Comparison of ENCODE assay signal across 7 cellular contexts in genomic region chr20:43914697-43915208, GRCh38. TPM values are rescaled to one million over a fixed set of nuclear protein-coding genes. Genes with fewer than 3 reads are reported as not detected.
DNase-seq lines count a peak whose midpoint lies in the region; ATAC-seq and TF ChIP-seq lines count a peak whose summit lies in the region.

A gene with protein sequence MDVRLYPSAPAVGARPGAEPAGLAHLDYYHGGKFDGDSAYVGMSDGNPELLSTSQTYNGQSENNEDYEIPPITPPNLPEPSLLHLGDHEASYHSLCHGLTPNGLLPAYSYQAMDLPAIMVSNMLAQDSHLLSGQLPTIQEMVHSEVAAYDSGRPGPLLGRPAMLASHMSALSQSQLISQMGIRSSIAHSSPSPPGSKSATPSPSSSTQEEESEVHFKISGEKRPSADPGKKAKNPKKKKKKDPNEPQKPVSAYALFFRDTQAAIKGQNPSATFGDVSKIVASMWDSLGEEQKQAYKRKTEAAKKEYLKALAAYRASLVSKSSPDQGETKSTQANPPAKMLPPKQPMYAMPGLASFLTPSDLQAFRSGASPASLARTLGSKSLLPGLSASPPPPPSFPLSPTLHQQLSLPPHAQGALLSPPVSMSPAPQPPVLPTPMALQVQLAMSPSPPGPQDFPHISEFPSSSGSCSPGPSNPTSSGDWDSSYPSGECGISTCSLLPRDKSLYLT (plus strand): TSS chr20:43914852. CDS start chr20:43914892, 40 bp downstream.

- peaks cover 15% of the 10 kb centered on the region for H3K4me1 Mint-ChIP-seq in activated naive CD8-positive, alpha-beta T cell treated with anti-CD3 and anti-CD28 coated beads, Interleukin-2, amount 10 ng/mL, durations not matched to agents 7 days and 5 days

- no peak for TF ChIP-seq CTCF in RWPE1 (conservative IDR thresholded peaks at IDR 0.05; ENCODE audit: low read depth)

- CTCF ChIA-PET in RWPE1 (lab: Yijun Ruan, JAX): interaction anchor here (0.6 kb wide), 3 partner anchors 104 to 827 kb away, joined by 3 to 4 read pairs (median 3); no protein-coding TSS in a partner anchor

- ATAC-seq in GM18867 (IDR thresholded peaks at IDR 0.05; ENCODE audit: unreplicated experiment) (peak; percentile 50), HG03045 (IDR thresholded peaks at IDR 0.05; ENCODE audit: unreplicated experiment) (peak; percentile 54)
- ATAC-seq in activated naive CD8-positive, alpha-beta T cell treated with anti-CD3 and anti-CD28 coated beads, Interleukin-2, amount 10 ng/mL, durations not matched to agents 7 days and 5 days (ENCODE audit: low read depth): peak; percentile 73

- H3K36me3 Mint-ChIP-seq in activated naive CD8-positive, alpha-beta T cell treated with anti-CD3 and anti-CD28 coated beads, Interleukin-2, amount 10 ng/mL, durations not matched to agents 7 days and 5 days: peaks cover 6% of the 10 kb centered on the region

- peak within 1 kb of the TSS; percentile 65 for H3K27ac Mint-ChIP-seq in activated naive CD8-positive, alpha-beta T cell treated with anti-CD3 and anti-CD28 coated beads, Interleukin-2, amount 10 ng/mL, durations not matched to agents 7 days and 5 days

- peak within 1 kb of the TSS; percentile 16 for H3K27ac ChIP-seq in RWPE1

- DNase-seq in RWPE1 (ENCODE audit: low spot score) (peak; percentile 80), GF-D8 (lab: John Stamatoyannopoulos, UW) (no peak)
- DNase-seq in activated naive CD8-positive, alpha-beta T cell treated with anti-CD3 and anti-CD28 coated beads, Interleukin-2, amount 10 ng/mL, durations not matched to agents 7 days and 5 days: peak; percentile 60
- peak; percentile 33 for DNase-seq in stimulated activated CD4-positive, alpha-beta T cell treated with anti-CD3 and anti-CD28 coated beads, Interleukin-2, amount 100 ng/mL, for 4 hours (ENCODE audit: low read depth)

- POLR2A ChIA-PET in RWPE1 (lab: Yijun Ruan, JAX; ENCODE audit: low non-redundant PET): no interaction called here
- POLR2A ChIA-PET in activated naive CD8-positive, alpha-beta T cell treated with anti-CD3 and anti-CD28 coated beads, Interleukin-2, amount 10 ng/mL, durations not matched to agents 7 days and 5 days (lab: Charles Lee): no interaction called here

- peaks cover 67% of the 10 kb centered on the region for H3K27me3 Mint-ChIP-seq in activated naive CD8-positive, alpha-beta T cell treated with anti-CD3 and anti-CD28 coated beads, Interleukin-2, amount 10 ng/mL, durations not matched to agents 7 days and 5 days

- peaks cover 16% of the 10 kb centered on the region for H3K9me3 Mint-ChIP-seq in activated naive CD8-positive, alpha-beta T cell treated with anti-CD3 and anti-CD28 coated beads, Interleukin-2, amount 10 ng/mL, durations not matched to agents 7 days and 5 days

- H3K4me3 ChIP-seq in iPS-11a (ENCODE audit: low read depth, low read length): peak within 1 kb of the TSS; percentile 61

- H3K4me3 Mint-ChIP-seq in activated naive CD8-positive, alpha-beta T cell treated with anti-CD3 and anti-CD28 coated beads, Interleukin-2, amount 10 ng/mL, durations not matched to agents 7 days and 5 days: peak within 1 kb of the TSS; percentile 79

RNA-seq across cellular contexts. Expression of the gene that starts here (rescaled TPM):
- under 1 TPM; 0.26 to 0.44 TPM for total RNA-seq in activated naive CD8-positive, alpha-beta T cell treated with anti-CD3 and anti-CD28 coated beads, Interleukin-2, amount 10 ng/mL, durations not matched to agents 7 days and 5 days

Comparison
In these comparisons a context has a peak if more than half of its experiments do, and no peak if none do; other contexts are left out.
1. Peak in DNase-seq and ATAC-seq in activated naive CD8-positive, alpha-beta T cell treated with anti-CD3 and anti-CD28 coated beads, Interleukin-2, amount 10 ng/mL, durations not matched to agents 7 days and 5 days; RNA of the gene not detected or under 1 TPM.